Comparison of ENCODE assay signal across 10 cellular contexts in the genomic region with DNA sequence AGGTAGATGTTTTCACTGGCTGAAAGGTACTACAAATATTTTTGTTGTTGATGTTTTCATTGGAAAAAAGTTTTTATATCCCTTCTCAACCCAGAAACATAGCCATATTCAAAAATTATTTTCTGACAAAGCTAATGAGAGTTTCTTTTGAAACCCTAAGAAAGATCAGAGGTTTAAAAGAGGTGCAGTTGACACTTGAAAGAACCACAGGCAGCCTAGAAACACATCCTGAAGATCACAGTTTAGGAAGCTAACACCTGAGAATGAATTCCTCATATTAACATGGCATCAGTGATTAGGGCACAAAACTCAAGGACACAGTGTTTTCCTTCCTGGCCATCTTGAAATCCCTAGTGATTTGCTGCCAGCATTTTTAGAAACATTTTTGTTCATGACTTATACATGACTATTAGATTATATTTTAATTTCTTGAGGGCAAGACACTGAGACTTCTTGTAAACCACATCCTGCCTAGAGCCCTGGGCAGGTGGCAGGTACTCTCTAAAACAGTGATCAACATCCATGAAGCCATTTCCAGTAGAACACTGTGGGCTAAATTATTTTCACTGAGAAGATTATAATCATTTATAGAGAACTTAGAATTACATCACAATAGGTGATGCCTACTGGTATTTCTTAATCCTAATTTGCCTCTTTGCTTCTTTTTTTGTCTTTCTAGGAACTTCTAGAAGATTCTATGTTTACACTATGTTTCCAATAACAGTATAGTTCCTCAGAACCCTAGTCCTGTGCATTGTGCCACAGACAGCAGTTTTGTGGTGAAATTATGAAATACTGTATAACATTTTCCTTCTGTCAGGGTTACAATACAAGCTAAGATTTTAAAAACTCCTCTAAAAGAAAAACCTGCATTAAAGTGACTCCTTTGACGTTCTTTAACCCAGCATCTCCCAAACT.
A peak's percentile ranks its signal among the peaks of the same experiment; 100 is the strongest.
DNase-seq lines count a peak whose midpoint lies in the region; ATAC-seq, FAIRE-seq and TF ChIP-seq lines count a peak whose summit lies in the region.
"Had no signal": no experiment of that assay in that cellular context is flagged by ENCODE, and none has a peak within 500 bp of the region (broad histone marks: within the 10 kb centered on the region; RNA-seq: fewer than 3 reads in every experiment).

No MANE protein-coding gene starts in this region.

- H3K9me3 Mint-ChIP-seq in activated CD4-positive, alpha-beta memory T cell treated with anti-CD3 and anti-CD28 coated beads for 36 hours: no peaks in the 10 kb centered on the region

- intact Hi-C loops in activated CD4-positive, alpha-beta memory T cell treated with anti-CD3 and anti-CD28 coated beads for 36 hours (cut with micrococcal nuclease): loop anchor here (1.0 to 10.0 kb wide), 6 partner anchors 77 to 425 kb away; no protein-coding TSS in a partner anchor
- intact Hi-C loops in pancreas (cut with DNase I): no loop called here

- H3K4me1 ChIP-seq in pancreas: peaks cover 5 to 10% (median 9%) of the 10 kb centered on the region in 3 donors

- CTCF ChIA-PET in activated CD4-positive, alpha-beta memory T cell treated with anti-CD3 and anti-CD28 coated beads for 36 hours (lab: Charles Lee): no interaction called here

- peak overlapping the region; percentile 84 for H3K27ac Mint-ChIP-seq in activated CD4-positive, alpha-beta memory T cell treated with anti-CD3 and anti-CD28 coated beads for 36 hours

- peaks cover 48% of the 10 kb centered on the region for H3K4me1 Mint-ChIP-seq in activated CD4-positive, alpha-beta memory T cell treated with anti-CD3 and anti-CD28 coated beads for 36 hours (ENCODE audit: low read depth)

- 80 to 91% methylated on average over 1 of the region's 1 CpG for WGBS in pancreas, 2 donors

- no peak overlapping the region for H3K4me3 Mint-ChIP-seq in activated CD4-positive, alpha-beta memory T cell treated with anti-CD3 and anti-CD28 coated beads for 36 hours

- POLR2A ChIA-PET in activated CD4-positive, alpha-beta memory T cell treated with anti-CD3 and anti-CD28 coated beads for 36 hours (lab: Charles Lee): no interaction called here

- H3K4me3 ChIP-seq in pancreas: no peak overlapping the region

- H3K36me3 Mint-ChIP-seq in activated CD4-positive, alpha-beta memory T cell treated with anti-CD3 and anti-CD28 coated beads for 36 hours: no peaks in the 10 kb centered on the region

- H3K9me3 ChIP-seq in pancreas: no peaks in the 10 kb centered on the region

- peaks cover 0 to 2% (median 0%) of the 10 kb centered on the region in 4 donors for H3K27me3 ChIP-seq in pancreas

- peak; percentile 93 for ATAC-seq in HG03139 (IDR thresholded peaks at IDR 0.05; ENCODE audit: unreplicated experiment)
- no peak for ATAC-seq in pancreas
- ATAC-seq: Panc1 had no signal

- peak; percentile 10 for DNase-seq in stimulated activated CD8-positive, alpha-beta memory T cell treated with anti-CD3 and anti-CD28 coated beads, Interleukin-12 subunit alpha, Interleukin-12 subunit beta, amount 100 ng/mL, for 1 hour (ENCODE audit: low read depth)
- no peak for DNase-seq in stimulated activated CD8-positive, alpha-beta memory T cell treated with anti-CD3 and anti-CD28 coated beads, Interleukin-4, amount 100 ng/mL, for 48 hours
- DNase-seq in activated CD4-positive, alpha-beta memory T cell treated with anti-CD3 and anti-CD28 coated beads for 36 hours: peak; percentile 41
- DNase-seq in substantia nigra (lab: John Stamatoyannopoulos, UW) (no peak), pancreas (no peak), EL (no peak), AG08395 (ENCODE audit: low spot score) (no peak)

- H3K27ac ChIP-seq in substantia nigra (ENCODE audit: low read depth, low read length, poor library complexity, severe bottlenecking): no peak overlapping the region
- H3K27ac ChIP-seq in pancreas: no peak overlapping the region

- H3K36me3 ChIP-seq in pancreas: no peaks in the 10 kb centered on the region

- no peaks in the 10 kb centered on the region for H3K27me3 Mint-ChIP-seq in activated CD4-positive, alpha-beta memory T cell treated with anti-CD3 and anti-CD28 coated beads for 36 hours

- TF ChIP-seq CTCF in pancreas (IDR thresholded peaks at IDR 0.05): no peak

- FAIRE-seq in pancreas (lab: Jason Lieb, UNC): no peak
- FAIRE-seq: endothelial cell of umbilical vein had no signal

Comparison
In these comparisons a context has a peak if more than half of its experiments do, and no peak if none do; other contexts are left out.
1. DNase-seq: peak in stimulated activated CD8-positive, alpha-beta memory T cell treated with anti-CD3 and anti-CD28 coated beads, Interleukin-12 subunit alpha, Interleukin-12 subunit beta, amount 100 ng/mL, for 1 hour (single experiment) and activated CD4-positive, alpha-beta memory T cell treated with anti-CD3 and anti-CD28 coated beads for 36 hours (single experiment); none in stimulated activated CD8-positive, alpha-beta memory T cell treated with anti-CD3 and anti-CD28 coated beads, Interleukin-4, amount 100 ng/mL, for 48 hours (single experiment), substantia nigra (0 of 49), pancreas (0 of 6), EL (single experiment) and AG08395 (single experiment).